ENCODE assay signal across 22 cellular contexts in the genomic region with DNA sequence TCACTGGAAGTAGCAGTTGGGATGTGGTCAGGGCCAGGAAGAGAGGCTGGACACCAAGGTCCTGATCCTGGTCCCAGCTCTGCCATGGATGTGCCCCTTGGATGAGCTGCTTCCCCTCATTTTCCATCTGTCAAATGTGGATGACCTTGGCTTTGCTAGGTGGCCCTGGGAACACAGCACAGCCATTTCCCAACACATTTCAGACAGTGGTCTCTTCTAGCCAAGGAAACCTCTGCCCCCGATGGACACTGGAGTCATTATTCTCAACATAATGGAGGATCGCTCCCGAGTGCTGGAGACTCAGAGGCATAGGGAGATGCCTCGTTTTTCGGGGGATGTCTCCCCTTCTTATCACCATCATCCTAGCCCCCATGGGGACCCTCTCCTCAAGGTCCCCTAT. TPM values are rescaled to one million over a fixed set of nuclear protein-coding genes. Genes with fewer than 3 reads are reported as not detected.
"Had no signal": no experiment of that assay in that cellular context is flagged by ENCODE, and none has a peak within 500 bp of the region (broad histone marks: within the 10 kb centered on the region; RNA-seq: fewer than 3 reads in every experiment).

No MANE protein-coding gene starts in this region.

- H3K9me3 ChIP-seq: SK-N-SH had no signal

- H3K4me2 ChIP-seq: SK-N-SH had no signal

- H3K27ac ChIP-seq: RWPE1 had no signal

- DNase-seq: KBM-7, MV-4-11, NCI-H1048, NCI-H1105, NCI-H1417, NCI-H1436 treated with DMSO at 0.1 percent for 48 hours, NCI-H1694, NCI-H187 treated with DMSO at 0.1 percent for 48 hours, NCI-H2029 treated with DMSO at 0.1 percent for 48 hours, NCI-H2171 treated with DMSO at 0.1 percent for 48 hours, NCI-H524, NCI-H526 treated with DMSO at 0.1 percent for 48 hours, NCI-H748 treated with DMSO at 0.1 percent for 48 hours, PC-3, SHP77, SK-N-SH, SW 1271 had no signal

RNA-seq across cellular contexts. Expression of gene MPPED1, which starts 13.6 kb away (rescaled TPM):
- total RNA-seq: LHCN-M2, MCF 10A, NCI-H460, OCI-LY7, PC-3 had no signal

RNA-seq across cellular contexts. Expression of gene SCUBE1, which starts 55.1 kb away (rescaled TPM):
- total RNA-seq: LHCN-M2, MCF 10A, OCI-LY7, PC-3 had no signal
